ENCODE assay signal across 7 cellular contexts in the genomic region with DNA sequence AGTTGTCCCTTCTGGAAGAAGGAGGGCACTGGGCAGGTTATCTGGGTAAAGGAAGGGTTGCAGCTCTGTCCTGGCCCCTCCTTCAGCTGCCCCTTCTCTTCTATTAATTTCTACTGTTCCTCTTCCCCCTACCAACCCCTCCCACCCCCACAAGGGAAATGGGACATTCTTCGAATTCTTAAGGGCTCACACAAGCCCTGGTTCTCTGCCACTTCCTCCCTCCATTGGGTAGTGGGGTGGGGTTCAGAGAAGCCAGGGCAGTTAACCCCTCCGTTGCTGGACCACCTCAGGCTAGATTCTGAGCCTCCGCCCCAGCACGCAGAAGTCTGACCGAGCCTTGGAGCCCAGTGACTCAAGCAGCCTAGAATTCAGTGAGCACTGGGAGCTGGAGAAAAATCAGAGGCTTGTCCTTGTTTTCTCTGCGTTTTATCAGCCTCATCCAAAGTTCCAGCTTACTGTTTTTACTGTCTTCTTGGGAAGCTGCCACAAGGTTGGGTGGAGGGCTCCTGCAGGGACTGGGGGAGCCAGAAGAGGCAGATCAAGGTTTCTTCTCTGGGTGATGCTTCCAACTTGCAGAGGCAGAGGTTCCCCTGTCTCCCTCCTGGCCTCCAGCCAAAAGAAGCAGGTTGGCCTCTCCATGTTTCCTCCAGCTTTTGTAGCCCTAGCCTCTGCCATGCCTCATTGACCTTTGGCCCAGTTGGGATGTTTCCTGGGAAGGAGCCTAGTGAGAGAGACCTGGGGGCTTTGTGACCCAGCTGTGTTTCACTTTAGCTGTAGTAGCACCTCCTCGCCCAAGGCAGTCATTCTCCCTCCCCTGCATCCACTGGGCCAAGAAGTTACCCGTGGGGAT. TPM values are rescaled to one million over a fixed set of nuclear protein-coding genes. Genes with fewer than 3 reads are reported as not detected.
A peak's percentile ranks its signal among the peaks of the same experiment; 100 is the strongest.
DNase-seq lines count a peak whose midpoint lies in the region; ATAC-seq and TF ChIP-seq lines count a peak whose summit lies in the region.

No MANE protein-coding gene starts in this region.

- peaks cover 79 to 88% of the 10 kb centered on the region in 2 donors for H3K4me1 Mint-ChIP-seq in natural killer cell

- ATAC-seq in natural killer cell (no peak), HG03439 (IDR thresholded peaks at IDR 0.05; ENCODE audit: unreplicated experiment) (no peak)

- POLR2A ChIA-PET in SK-N-SH (lab: Yijun Ruan, JAX), result no interaction called here

- peaks cover 93% of the 10 kb centered on the region for H3K79me2 ChIP-seq in SK-N-SH (ENCODE audit: insufficient read depth)

- peaks cover 6% of the 10 kb centered on the region for H3K36me3 Mint-ChIP-seq in natural killer cell

- TF ChIP-seq CTCF in SK-N-SH (IDR thresholded peaks at IDR 0.05) (no peak), natural killer cell (IDR thresholded peaks at IDR 0.05) (no peak)

- H3K4me3 ChIP-seq in SK-N-SH (ENCODE audit: low read depth in 2 of 2, low read length in 1 of 2) (peak overlapping the region in 1 of 2 experiments; percentile 27; a peak in 2 of 4 replicates), esophagus (ENCODE audit: low read depth in 1 of 2, low read length in 2 of 2) (no peak overlapping the region)

- peak overlapping the region; percentile 91 to 98 for H3K27ac Mint-ChIP-seq in natural killer cell

- H3K9me3 Mint-ChIP-seq in natural killer cell, result no peaks in the 10 kb centered on the region

- DNase-seq in HCEC 1CT (peak; percentile 73), SK-N-SH (no peak), natural killer cell (no peak), SIG-M5 treated with dmso at 0.1 percent for 504 hours (lab: John Stamatoyannopoulos, UW; ENCODE audit: unreplicated experiment) (no peak), COLO668 (lab: John Stamatoyannopoulos, UW; ENCODE audit: unreplicated experiment) (no peak)

- peak overlapping the region; percentile 1; the same call in 1 of the 2 replicates for H3K9ac ChIP-seq in SK-N-SH

- CTCF ChIA-PET in SK-N-SH (lab: Yijun Ruan, JAX), result interaction anchor here (0.6 to 1.5 kb wide), 2 partner anchors 45 to 95 kb away, joined by 3 to 5 read pairs; a partner anchor contains a TSS

- H3K9me2 ChIP-seq in SK-N-SH, result no peaks in the 10 kb centered on the region

- no peak for TF ChIP-seq RAD21 in SK-N-SH (IDR thresholded peaks at IDR 0.05; ENCODE audit: low read length)

- intact Hi-C loops in natural killer cell (cut with micrococcal nuclease), result no loop called here

- H3K27ac ChIP-seq in SK-N-SH (ENCODE audit: low read depth in 2 of 2, low read length in 1 of 2) (peak overlapping the region; percentile 13 to 63), esophagus (ENCODE audit: low read depth in 2 of 2, low read length in 1 of 2) (peak overlapping the region; percentile 17 to 62)

- H3K27me3 Mint-ChIP-seq in natural killer cell (ENCODE audit: low read depth in 2 of 2), result no peaks in the 10 kb centered on the region

- H4K20me1 ChIP-seq in SK-N-SH (ENCODE audit: insufficient read depth), result peaks cover 88% of the 10 kb centered on the region

- H3K27me3 ChIP-seq in SK-N-SH (ENCODE audit: insufficient read depth) (no peaks in the 10 kb centered on the region), esophagus (ENCODE audit: control insufficient read depth in 1 of 2, insufficient read depth in 2 of 2, low read length in 2 of 2) (no peaks in the 10 kb centered on the region)

- H3K4me1 ChIP-seq in SK-N-SH (ENCODE audit: control insufficient read depth in 1 of 2, insufficient read depth in 2 of 2, low read depth in 1 of 2, low read length in 1 of 2) (peaks cover 15 to 45% of the 10 kb centered on the region in 2 experiments; a peak in 3 of 4 replicates), esophagus (ENCODE audit: control insufficient read depth in 2 of 2, insufficient read depth in 2 of 2, low read length in 1 of 2) (peaks cover 13 to 20% of the 10 kb centered on the region in 2 donors)

- H3K9me3 ChIP-seq in SK-N-SH (no peaks in the 10 kb centered on the region), esophagus (ENCODE audit: control insufficient read depth in 2 of 2, insufficient read depth in 1 of 2, low read depth in 1 of 2, low read length in 1 of 2) (no peaks in the 10 kb centered on the region)

- 0 out of 4 replicates have a peak, but pooled peaks of 1 of the 2 experiments have one; percentile 41 for TF ChIP-seq EP300 in SK-N-SH (IDR thresholded peaks at IDR 0.05; ENCODE audit: borderline replicate concordance in 1 of 2, low read depth in 1 of 2, low read length in 1 of 2)

- peak overlapping the region; percentile 55 for H3K4me3 Mint-ChIP-seq in natural killer cell

- WGBS in SK-N-SH (ENCODE audit: low lambda C conversion rate), result 31% methylated on average over 8 of the region's 8 CpGs
- 17 to 29% methylated on average over 8 of the region's 8 CpGs for WGBS in esophagus, 2 donors

- no peak overlapping the region for H2AFZ ChIP-seq in SK-N-SH (ENCODE audit: low read depth)

- H3K36me3 ChIP-seq in SK-N-SH (replicated peaks in 1 of 2; ENCODE audit: control insufficient read depth in 1 of 2, insufficient read depth in 2 of 2, low read length in 1 of 2), result peaks cover 10 to 47% of the 10 kb centered on the region in 2 experiments
- H3K36me3 ChIP-seq in esophagus (ENCODE audit: control insufficient read depth in 2 of 2, insufficient read depth in 2 of 2, low read length in 1 of 2), result peaks cover 8 to 19% of the 10 kb centered on the region in 2 donors

- H3F3A ChIP-seq in SK-N-SH (replicated peaks; ENCODE audit: insufficient read depth), result peaks cover 37% of the 10 kb centered on the region

- H3K4me2 ChIP-seq in SK-N-SH, result peak overlapping the region; percentile 66

TF ChIP-seq in SK-N-SH, 30 proteins besides CTCF, POLR2A, EP300 and RAD21 (continues in another document):
- peak; percentile 3; the same call in 1 of the 2 replicates for TF ChIP-seq FOSL2 (IDR thresholded peaks at IDR 0.05; ENCODE audit: borderline replicate concordance, low read depth)
- TF ChIP-seq, protein P1, sequence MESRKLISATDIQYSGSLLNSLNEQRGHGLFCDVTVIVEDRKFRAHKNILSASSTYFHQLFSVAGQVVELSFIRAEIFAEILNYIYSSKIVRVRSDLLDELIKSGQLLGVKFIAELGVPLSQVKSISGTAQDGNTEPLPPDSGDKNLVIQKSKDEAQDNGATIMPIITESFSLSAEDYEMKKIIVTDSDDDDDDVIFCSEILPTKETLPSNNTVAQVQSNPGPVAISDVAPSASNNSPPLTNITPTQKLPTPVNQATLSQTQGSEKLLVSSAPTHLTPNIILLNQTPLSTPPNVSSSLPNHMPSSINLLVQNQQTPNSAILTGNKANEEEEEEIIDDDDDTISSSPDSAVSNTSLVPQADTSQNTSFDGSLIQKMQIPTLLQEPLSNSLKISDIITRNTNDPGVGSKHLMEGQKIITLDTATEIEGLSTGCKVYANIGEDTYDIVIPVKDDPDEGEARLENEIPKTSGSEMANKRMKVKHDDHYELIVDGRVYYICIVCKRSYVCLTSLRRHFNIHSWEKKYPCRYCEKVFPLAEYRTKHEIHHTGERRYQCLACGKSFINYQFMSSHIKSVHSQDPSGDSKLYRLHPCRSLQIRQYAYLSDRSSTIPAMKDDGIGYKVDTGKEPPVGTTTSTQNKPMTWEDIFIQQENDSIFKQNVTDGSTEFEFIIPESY (IDR thresholded peaks at IDR 0.05; ENCODE audit: borderline replicate concordance, low read depth), result no peak
- TF ChIP-seq, protein P2, sequence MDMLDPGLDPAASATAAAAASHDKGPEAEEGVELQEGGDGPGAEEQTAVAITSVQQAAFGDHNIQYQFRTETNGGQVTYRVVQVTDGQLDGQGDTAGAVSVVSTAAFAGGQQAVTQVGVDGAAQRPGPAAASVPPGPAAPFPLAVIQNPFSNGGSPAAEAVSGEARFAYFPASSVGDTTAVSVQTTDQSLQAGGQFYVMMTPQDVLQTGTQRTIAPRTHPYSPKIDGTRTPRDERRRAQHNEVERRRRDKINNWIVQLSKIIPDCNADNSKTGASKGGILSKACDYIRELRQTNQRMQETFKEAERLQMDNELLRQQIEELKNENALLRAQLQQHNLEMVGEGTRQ (IDR thresholded peaks at IDR 0.05; ENCODE audit: borderline replicate concordance, low read depth, low read length), result no peak
- TF ChIP-seq SMC3 (IDR thresholded peaks at IDR 0.05; ENCODE audit: low read depth, low read length), result no peak
- no peak for TF ChIP-seq TCF12 (IDR thresholded peaks at IDR 0.05)
- TF ChIP-seq, protein P3, sequence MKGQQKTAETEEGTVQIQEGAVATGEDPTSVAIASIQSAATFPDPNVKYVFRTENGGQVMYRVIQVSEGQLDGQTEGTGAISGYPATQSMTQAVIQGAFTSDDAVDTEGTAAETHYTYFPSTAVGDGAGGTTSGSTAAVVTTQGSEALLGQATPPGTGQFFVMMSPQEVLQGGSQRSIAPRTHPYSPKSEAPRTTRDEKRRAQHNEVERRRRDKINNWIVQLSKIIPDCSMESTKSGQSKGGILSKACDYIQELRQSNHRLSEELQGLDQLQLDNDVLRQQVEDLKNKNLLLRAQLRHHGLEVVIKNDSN (IDR thresholded peaks at IDR 0.05; ENCODE audit: borderline replicate concordance, low read depth), result no peak
- TF ChIP-seq CHD2 (IDR thresholded peaks at IDR 0.05; ENCODE audit: low read length, partially characterized antibody), result no peak
- no peak for TF ChIP-seq RFX5 (IDR thresholded peaks at IDR 0.05; ENCODE audit: low read length)
- TF ChIP-seq, protein P4, sequence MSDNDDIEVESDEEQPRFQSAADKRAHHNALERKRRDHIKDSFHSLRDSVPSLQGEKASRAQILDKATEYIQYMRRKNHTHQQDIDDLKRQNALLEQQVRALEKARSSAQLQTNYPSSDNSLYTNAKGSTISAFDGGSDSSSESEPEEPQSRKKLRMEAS (IDR thresholded peaks at IDR 0.05; ENCODE audit: low read depth), result peak; percentile 45; the same call in 1 of the 2 replicates
- no peak for TF ChIP-seq MXI1 (IDR thresholded peaks at IDR 0.05; ENCODE audit: low read depth, low read length)
- no peak for TF ChIP-seq EZH2phosphoT487 (IDR thresholded peaks at IDR 0.05; ENCODE audit: borderline replicate concordance, low read depth)

RNA-seq across cellular contexts. Expression of a gene that starts 10.2 kb away (rescaled TPM):
- polyA plus RNA-seq in SK-N-SH (2012; rRNA removed) (79.7 and 102 TPM in 2 replicates), esophagus (10 to 100 TPM; 26.5 to 33.0 TPM)
- 59.0 and 70.3 TPM in 2 replicates for polyA plus RNA-seq in SK-N-SH (2012; cell fraction: cytosol; rRNA removed)
- polyA plus RNA-seq in SK-N-SH (2012; cell fraction: nucleus; rRNA removed), result 88.9 and 142 TPM in 2 replicates
- total RNA-seq in natural killer cell, result 100 to 1,000 TPM; 293 to 363 (median 340) TPM

RNA-seq across cellular contexts. Expression of a gene that starts 26.6 kb away (rescaled TPM):
- polyA plus RNA-seq in SK-N-SH (2012; rRNA removed), result 2,658 and 2,763 TPM in 2 replicates
- 3,488 and 4,696 TPM in 2 replicates for polyA plus RNA-seq in SK-N-SH (2012; cell fraction: cytosol; rRNA removed)
- 540 and 582 TPM in 2 replicates for polyA plus RNA-seq in SK-N-SH (2012; cell fraction: nucleus; rRNA removed)
- polyA plus RNA-seq in esophagus, result 1,000 to 10,000 TPM; 2,779 to 3,117 TPM
- 100 to 1,000 TPM; 752 to 934 (median 923) TPM for total RNA-seq in natural killer cell

RNA-seq across cellular contexts. Expression of a gene that starts 55.0 kb away (rescaled TPM):
- polyA plus RNA-seq in SK-N-SH (2012; rRNA removed), result 15.6 and 21.2 TPM in 2 replicates
- polyA plus RNA-seq in SK-N-SH (2012; cell fraction: cytosol; rRNA removed), result 12.0 and 12.4 TPM in 2 replicates
- polyA plus RNA-seq in SK-N-SH (2012; cell fraction: nucleus; rRNA removed), result 63.5 and 64.6 TPM in 2 replicates
- 10 to 100 TPM; 15.2 to 21.0 TPM for polyA plus RNA-seq in esophagus
- 10 to 100 TPM; 63.8 to 79.4 (median 74.4) TPM for total RNA-seq in natural killer cell
